Comparison of ENCODE assay signal across 1 cellular context in the genomic region with DNA sequence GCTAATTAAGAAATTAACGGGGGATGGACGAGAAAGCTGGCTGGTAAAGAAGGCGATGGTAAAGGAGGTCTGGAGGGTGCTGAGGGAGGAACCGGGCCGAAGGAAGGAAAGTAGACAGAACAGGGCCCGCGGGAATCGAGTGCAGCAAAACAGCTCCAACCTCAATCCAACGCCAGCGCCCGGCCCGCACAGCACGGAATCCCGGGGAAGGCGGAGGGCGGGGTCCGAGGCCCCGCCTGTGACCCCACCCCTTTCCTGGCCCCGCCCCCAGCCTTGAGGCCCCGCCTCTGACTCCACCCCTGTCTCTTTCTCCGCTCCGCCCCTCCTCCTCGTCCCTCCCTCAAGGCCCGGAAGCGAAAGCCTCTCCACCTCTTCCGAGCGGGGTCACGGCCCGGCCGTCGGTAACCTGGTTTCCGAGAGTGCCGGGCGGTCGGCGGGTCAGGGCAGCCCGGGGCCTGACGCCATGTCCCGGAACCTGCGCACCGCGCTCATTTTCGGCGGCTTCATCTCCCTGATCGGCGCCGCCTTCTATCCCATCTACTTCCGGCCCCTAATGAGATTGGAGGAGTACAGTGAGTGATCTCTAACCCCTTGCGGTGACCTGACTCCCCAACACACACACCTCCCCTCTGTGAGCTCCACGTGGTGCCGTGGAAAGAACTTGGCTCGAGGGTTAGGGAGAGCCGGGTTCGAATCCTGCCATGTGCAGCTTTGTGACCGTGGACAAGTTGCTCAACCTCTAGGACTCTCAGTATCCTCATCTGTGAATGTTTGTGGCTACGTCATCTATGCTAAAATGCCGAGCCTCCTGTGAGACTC.
TF ChIP-seq lines count a peak whose summit lies in the region.

A gene (plus strand): TSS at position 370 of the 819 bp plus-strand sequence. CDS start 94 bp downstream, at position 464.

TF ChIP-seq in GM12878, 131 proteins besides CTCF, POLR2A, EP300 and RAD21 (continued from another document):
- TF ChIP-seq, protein P1, sequence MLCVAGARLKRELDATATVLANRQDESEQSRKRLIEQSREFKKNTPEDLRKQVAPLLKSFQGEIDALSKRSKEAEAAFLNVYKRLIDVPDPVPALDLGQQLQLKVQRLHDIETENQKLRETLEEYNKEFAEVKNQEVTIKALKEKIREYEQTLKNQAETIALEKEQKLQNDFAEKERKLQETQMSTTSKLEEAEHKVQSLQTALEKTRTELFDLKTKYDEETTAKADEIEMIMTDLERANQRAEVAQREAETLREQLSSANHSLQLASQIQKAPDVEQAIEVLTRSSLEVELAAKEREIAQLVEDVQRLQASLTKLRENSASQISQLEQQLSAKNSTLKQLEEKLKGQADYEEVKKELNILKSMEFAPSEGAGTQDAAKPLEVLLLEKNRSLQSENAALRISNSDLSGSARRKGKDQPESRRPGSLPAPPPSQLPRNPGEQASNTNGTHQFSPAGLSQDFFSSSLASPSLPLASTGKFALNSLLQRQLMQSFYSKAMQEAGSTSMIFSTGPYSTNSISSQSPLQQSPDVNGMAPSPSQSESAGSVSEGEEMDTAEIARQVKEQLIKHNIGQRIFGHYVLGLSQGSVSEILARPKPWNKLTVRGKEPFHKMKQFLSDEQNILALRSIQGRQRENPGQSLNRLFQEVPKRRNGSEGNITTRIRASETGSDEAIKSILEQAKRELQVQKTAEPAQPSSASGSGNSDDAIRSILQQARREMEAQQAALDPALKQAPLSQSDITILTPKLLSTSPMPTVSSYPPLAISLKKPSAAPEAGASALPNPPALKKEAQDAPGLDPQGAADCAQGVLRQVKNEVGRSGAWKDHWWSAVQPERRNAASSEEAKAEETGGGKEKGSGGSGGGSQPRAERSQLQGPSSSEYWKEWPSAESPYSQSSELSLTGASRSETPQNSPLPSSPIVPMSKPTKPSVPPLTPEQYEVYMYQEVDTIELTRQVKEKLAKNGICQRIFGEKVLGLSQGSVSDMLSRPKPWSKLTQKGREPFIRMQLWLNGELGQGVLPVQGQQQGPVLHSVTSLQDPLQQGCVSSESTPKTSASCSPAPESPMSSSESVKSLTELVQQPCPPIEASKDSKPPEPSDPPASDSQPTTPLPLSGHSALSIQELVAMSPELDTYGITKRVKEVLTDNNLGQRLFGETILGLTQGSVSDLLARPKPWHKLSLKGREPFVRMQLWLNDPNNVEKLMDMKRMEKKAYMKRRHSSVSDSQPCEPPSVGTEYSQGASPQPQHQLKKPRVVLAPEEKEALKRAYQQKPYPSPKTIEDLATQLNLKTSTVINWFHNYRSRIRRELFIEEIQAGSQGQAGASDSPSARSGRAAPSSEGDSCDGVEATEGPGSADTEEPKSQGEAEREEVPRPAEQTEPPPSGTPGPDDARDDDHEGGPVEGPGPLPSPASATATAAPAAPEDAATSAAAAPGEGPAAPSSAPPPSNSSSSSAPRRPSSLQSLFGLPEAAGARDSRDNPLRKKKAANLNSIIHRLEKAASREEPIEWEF (IDR thresholded peaks at IDR 0.05; ENCODE audit: insufficient replicate concordance, low read depth, low read length) = no peak
- TF ChIP-seq, protein P2, sequence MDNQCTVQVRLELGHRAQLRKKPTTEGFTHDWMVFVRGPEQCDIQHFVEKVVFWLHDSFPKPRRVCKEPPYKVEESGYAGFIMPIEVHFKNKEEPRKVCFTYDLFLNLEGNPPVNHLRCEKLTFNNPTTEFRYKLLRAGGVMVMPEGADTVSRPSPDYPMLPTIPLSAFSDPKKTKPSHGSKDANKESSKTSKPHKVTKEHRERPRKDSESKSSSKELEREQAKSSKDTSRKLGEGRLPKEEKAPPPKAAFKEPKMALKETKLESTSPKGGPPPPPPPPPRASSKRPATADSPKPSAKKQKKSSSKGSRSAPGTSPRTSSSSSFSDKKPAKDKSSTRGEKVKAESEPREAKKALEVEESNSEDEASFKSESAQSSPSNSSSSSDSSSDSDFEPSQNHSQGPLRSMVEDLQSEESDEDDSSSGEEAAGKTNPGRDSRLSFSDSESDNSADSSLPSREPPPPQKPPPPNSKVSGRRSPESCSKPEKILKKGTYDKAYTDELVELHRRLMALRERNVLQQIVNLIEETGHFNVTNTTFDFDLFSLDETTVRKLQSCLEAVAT (IDR thresholded peaks at IDR 0.05) = peak; percentile 59; the same call in 1 of the 2 replicates
- TF ChIP-seq LARP7 (IDR thresholded peaks at IDR 0.05) = peak; percentile 47
- TF ChIP-seq NRF1 (conservative IDR thresholded peaks at IDR 0.05; ENCODE audit: low read depth, low read length) = peak; percentile 38
- no peak for TF ChIP-seq PAX8 (IDR thresholded peaks at IDR 0.05)
- 0 out of 2 replicates have a peak, but pooled peaks have one; percentile 27 for TF ChIP-seq RAD51 (IDR thresholded peaks at IDR 0.05)
- no peak for TF ChIP-seq NFYA (IDR thresholded peaks at IDR 0.05; ENCODE audit: borderline replicate concordance, low read depth, low read length)
- peak; percentile 56; the same call in 1 of the 2 replicates for TF ChIP-seq TBL1XR1 (IDR thresholded peaks at IDR 0.05; ENCODE audit: low read depth, low read length)
- TF ChIP-seq EGR1 (IDR thresholded peaks at IDR 0.05; ENCODE audit: borderline replicate concordance in 1 of 2, low read depth in 2 of 2, low read length in 2 of 2) = 0 out of 3 replicates have a peak, but pooled peaks of 1 of the 2 experiments have one; percentile 38
- TF ChIP-seq, protein P3, sequence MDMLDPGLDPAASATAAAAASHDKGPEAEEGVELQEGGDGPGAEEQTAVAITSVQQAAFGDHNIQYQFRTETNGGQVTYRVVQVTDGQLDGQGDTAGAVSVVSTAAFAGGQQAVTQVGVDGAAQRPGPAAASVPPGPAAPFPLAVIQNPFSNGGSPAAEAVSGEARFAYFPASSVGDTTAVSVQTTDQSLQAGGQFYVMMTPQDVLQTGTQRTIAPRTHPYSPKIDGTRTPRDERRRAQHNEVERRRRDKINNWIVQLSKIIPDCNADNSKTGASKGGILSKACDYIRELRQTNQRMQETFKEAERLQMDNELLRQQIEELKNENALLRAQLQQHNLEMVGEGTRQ (IDR thresholded peaks at IDR 0.05; ENCODE audit: borderline replicate concordance, low read depth, low read length) = no peak; the same call in 1 of the 2 replicates
- TF ChIP-seq, protein P4, sequence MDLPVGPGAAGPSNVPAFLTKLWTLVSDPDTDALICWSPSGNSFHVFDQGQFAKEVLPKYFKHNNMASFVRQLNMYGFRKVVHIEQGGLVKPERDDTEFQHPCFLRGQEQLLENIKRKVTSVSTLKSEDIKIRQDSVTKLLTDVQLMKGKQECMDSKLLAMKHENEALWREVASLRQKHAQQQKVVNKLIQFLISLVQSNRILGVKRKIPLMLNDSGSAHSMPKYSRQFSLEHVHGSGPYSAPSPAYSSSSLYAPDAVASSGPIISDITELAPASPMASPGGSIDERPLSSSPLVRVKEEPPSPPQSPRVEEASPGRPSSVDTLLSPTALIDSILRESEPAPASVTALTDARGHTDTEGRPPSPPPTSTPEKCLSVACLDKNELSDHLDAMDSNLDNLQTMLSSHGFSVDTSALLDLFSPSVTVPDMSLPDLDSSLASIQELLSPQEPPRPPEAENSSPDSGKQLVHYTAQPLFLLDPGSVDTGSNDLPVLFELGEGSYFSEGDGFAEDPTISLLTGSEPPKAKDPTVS (IDR thresholded peaks at IDR 0.05; ENCODE audit: low read depth, low read length) = no peak
- TF ChIP-seq FOXM1 (IDR thresholded peaks at IDR 0.05; ENCODE audit: low read depth, low read length) = no peak
- TF ChIP-seq HDGF (IDR thresholded peaks at IDR 0.05) = peak; percentile 80; the same call in 1 of the 2 replicates
- TF ChIP-seq, protein P5, sequence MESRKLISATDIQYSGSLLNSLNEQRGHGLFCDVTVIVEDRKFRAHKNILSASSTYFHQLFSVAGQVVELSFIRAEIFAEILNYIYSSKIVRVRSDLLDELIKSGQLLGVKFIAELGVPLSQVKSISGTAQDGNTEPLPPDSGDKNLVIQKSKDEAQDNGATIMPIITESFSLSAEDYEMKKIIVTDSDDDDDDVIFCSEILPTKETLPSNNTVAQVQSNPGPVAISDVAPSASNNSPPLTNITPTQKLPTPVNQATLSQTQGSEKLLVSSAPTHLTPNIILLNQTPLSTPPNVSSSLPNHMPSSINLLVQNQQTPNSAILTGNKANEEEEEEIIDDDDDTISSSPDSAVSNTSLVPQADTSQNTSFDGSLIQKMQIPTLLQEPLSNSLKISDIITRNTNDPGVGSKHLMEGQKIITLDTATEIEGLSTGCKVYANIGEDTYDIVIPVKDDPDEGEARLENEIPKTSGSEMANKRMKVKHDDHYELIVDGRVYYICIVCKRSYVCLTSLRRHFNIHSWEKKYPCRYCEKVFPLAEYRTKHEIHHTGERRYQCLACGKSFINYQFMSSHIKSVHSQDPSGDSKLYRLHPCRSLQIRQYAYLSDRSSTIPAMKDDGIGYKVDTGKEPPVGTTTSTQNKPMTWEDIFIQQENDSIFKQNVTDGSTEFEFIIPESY (IDR thresholded peaks at IDR 0.05) = no peak
- TF ChIP-seq, protein P6, sequence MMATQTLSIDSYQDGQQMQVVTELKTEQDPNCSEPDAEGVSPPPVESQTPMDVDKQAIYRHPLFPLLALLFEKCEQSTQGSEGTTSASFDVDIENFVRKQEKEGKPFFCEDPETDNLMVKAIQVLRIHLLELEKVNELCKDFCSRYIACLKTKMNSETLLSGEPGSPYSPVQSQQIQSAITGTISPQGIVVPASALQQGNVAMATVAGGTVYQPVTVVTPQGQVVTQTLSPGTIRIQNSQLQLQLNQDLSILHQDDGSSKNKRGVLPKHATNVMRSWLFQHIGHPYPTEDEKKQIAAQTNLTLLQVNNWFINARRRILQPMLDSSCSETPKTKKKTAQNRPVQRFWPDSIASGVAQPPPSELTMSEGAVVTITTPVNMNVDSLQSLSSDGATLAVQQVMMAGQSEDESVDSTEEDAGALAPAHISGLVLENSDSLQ (IDR thresholded peaks at IDR 0.05) = peak; percentile 66
- TF ChIP-seq MEF2A (IDR thresholded peaks at IDR 0.05; ENCODE audit: insufficient read depth, low read depth, low read length) = 0 out of 2 replicates have a peak, but pooled peaks have one; percentile 6
- peak; percentile 37 for TF ChIP-seq MEF2B (IDR thresholded peaks at IDR 0.05; ENCODE audit: partially characterized antibody, poor library complexity, severe bottlenecking)
- no peak for TF ChIP-seq KAT2A (conservative IDR thresholded peaks at IDR 0.05; ENCODE audit: control insufficient read depth, low read depth, low read length)
- TF ChIP-seq, protein P7, sequence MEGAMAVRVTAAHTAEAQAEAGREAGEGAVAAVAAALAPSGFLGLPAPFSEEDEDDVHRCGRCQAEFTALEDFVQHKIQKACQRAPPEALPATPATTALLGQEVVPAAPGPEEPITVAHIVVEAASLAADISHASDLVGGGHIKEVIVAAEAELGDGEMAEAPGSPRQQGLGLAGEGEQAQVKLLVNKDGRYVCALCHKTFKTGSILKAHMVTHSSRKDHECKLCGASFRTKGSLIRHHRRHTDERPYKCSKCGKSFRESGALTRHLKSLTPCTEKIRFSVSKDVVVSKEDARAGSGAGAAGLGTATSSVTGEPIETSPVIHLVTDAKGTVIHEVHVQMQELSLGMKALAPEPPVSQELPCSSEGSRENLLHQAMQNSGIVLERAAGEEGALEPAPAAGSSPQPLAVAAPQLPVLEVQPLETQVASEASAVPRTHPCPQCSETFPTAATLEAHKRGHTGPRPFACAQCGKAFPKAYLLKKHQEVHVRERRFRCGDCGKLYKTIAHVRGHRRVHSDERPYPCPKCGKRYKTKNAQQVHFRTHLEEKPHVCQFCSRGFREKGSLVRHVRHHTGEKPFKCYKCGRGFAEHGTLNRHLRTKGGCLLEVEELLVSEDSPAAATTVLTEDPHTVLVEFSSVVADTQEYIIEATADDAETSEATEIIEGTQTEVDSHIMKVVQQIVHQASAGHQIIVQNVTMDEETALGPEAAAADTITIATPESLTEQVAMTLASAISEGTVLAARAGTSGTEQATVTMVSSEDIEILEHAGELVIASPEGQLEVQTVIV (IDR thresholded peaks at IDR 0.05; ENCODE audit: borderline replicate concordance, partially characterized antibody) = peak; percentile 49
